Comparison of ENCODE assay signal across 25 cellular contexts in the genomic region with DNA sequence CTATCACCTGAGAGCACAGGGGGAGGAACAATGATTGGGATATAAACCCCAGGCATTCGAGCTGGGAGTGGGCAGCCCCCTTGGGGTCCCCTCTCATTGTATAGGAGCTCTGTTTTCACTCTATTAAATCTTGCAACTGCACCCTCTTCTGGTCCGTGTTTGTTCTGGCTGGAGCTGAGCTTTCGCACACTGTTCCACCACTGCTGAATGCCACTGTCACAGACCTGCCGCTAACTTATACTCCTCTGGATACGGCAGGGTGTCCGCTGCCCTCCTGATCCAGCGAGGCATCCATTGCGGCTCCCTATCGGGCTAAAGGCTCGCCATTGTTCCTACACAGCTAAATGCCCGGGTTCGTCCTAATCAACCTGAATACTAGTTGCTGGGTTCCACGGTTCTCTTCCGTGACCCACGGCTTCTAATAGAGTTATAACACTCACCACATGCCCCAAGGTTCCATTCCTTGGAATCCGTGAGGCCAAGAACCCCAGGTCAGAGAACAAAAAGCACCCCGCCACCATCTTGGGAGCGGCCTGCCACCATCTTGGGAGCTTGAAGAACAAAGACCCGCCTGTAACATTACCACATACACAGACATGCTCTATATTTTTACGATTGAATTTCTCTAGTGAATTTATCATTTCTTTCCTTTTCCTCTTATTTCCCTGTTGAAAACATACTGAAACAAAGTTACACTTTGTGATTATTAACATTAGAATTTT.
"Had no signal": no experiment of that assay in that cellular context is flagged by ENCODE, and none has a peak within 500 bp of the region (broad histone marks: within the 10 kb centered on the region; RNA-seq: fewer than 3 reads in every experiment).

No MANE protein-coding gene starts in this region.

- H3K27me3 ChIP-seq: cardiac muscle cell had no signal

- ATAC-seq: activated T-helper 17 cell treated with anti-CD3 and anti-CD28 coated beads, Interleukin-2, amount 50 U/mL, for 72 hours; Right ventricle myocardium inferior; T-cell had no signal

- H3K27ac ChIP-seq: cardiac muscle cell, SK-N-MC had no signal

- FAIRE-seq: astrocyte, TTC549 had no signal

- H3K27me3 Mint-ChIP-seq: activated CD4-positive, alpha-beta memory T cell treated with anti-CD3 and anti-CD28 coated beads for 36 hours; activated naive CD8-positive, alpha-beta T cell; activated T-helper 17 cell treated with anti-CD3 and anti-CD28 coated beads, Interleukin-2, amount 50 U/mL, for 72 hours; brain; T-cell had no signal

- H3K27ac Mint-ChIP-seq: activated CD4-positive, alpha-beta memory T cell treated with anti-CD3 and anti-CD28 coated beads for 36 hours; activated CD4-positive, alpha-beta T cell treated with anti-CD3 and anti-CD28 coated beads, Interleukin-2, amount 10 ng/mL, durations not matched to agents 7 days and 5 days; activated naive CD4-positive, alpha-beta T cell treated with anti-CD3 and anti-CD28 coated beads for 36 hours; activated naive CD8-positive, alpha-beta T cell; activated T-helper 17 cell treated with anti-CD3 and anti-CD28 coated beads, Interleukin-2, amount 50 U/mL, for 72 hours; brain; T-cell had no signal

- H3K4me3 Mint-ChIP-seq: activated CD4-positive, alpha-beta memory T cell treated with anti-CD3 and anti-CD28 coated beads for 36 hours; activated CD4-positive, alpha-beta T cell treated with anti-CD3 and anti-CD28 coated beads, Interleukin-2, amount 10 ng/mL, durations not matched to agents 7 days and 5 days; activated naive CD4-positive, alpha-beta T cell treated with anti-CD3 and anti-CD28 coated beads for 36 hours; activated naive CD8-positive, alpha-beta T cell; activated T-helper 17 cell treated with anti-CD3 and anti-CD28 coated beads, Interleukin-2, amount 50 U/mL, for 72 hours; brain; T-cell had no signal

- H3K36me3 ChIP-seq: cardiac muscle cell had no signal

- H3K4me1 Mint-ChIP-seq: activated T-helper 17 cell treated with anti-CD3 and anti-CD28 coated beads, Interleukin-2, amount 50 U/mL, for 72 hours; brain had no signal

- H3K36me3 Mint-ChIP-seq: activated naive CD8-positive, alpha-beta T cell; brain; T-cell had no signal

- H3K9me3 Mint-ChIP-seq: activated CD4-positive, alpha-beta memory T cell treated with anti-CD3 and anti-CD28 coated beads for 36 hours; activated CD4-positive, alpha-beta T cell treated with anti-CD3 and anti-CD28 coated beads, Interleukin-2, amount 10 ng/mL, durations not matched to agents 7 days and 5 days; activated naive CD4-positive, alpha-beta T cell treated with anti-CD3 and anti-CD28 coated beads for 36 hours; activated T-helper 17 cell treated with anti-CD3 and anti-CD28 coated beads, Interleukin-2, amount 50 U/mL, for 72 hours; brain; T-cell had no signal

- DNase-seq: activated CD4-positive, alpha-beta memory T cell treated with anti-CD3 and anti-CD28 coated beads for 36 hours; activated CD4-positive, alpha-beta T cell treated with anti-CD3 and anti-CD28 coated beads, Interleukin-2, amount 10 ng/mL, durations not matched to agents 7 days and 5 days; activated CD4-positive, CD25-positive, alpha-beta regulatory T cell; activated CD8-positive, alpha-beta memory T cell treated with anti-CD3 and anti-CD28 coated beads for 24 hours; activated gamma-delta T cell; activated naive CD4-positive, alpha-beta T cell treated with anti-CD3 and anti-CD28 coated beads for 36 hours; amygdala; NCI-H1048; NCI-H1930; NCI-H2171 treated with DMSO at 0.1 percent for 48 hours; NCI-H226; NCI-H510A treated with DMSO at 0.1 percent for 48 hours; NCI-H69; NK-92 treated with Interleukin-12 subunit alpha and Interleukin-12 subunit beta, amount 100 ng/mL, for 24 hours; T-cell; T-helper 2 cell; T1000 had no signal

- H3K4me3 ChIP-seq: cardiac muscle cell, SK-N-MC had no signal
